Comparison of ENCODE assay signal across 12 cellular contexts in the genomic region with DNA sequence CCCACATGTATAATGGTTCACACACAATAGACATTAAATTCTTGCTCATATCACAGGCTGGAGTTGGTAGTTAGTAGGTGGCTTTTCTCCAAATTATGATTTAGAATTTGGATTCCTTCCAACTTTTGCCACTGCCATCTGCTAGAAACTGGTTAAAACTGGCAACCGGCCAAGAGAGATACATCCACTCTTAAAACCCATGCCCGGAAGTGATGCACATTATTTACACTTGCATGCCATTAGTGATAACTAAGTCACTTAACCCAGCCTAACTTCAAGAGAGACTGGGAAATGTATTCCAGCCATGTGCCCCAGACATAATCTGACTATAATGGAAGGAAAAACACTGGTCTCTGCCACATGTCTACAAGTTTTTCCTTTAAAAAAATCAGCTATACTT.
DNase-seq lines count a peak whose midpoint lies in the region; ATAC-seq and FAIRE-seq lines count a peak whose summit lies in the region.
"Had no signal": no experiment of that assay in that cellular context is flagged by ENCODE, and none has a peak within 500 bp of the region (broad histone marks: within the 10 kb centered on the region; RNA-seq: fewer than 3 reads in every experiment).

No MANE protein-coding gene starts in this region.

- POLR2A ChIA-PET in T-cell (lab: Charles Lee), result no interaction called here

- DNase-seq in Daoy (ENCODE audit: low read depth) (peak; percentile 50), NCI-H2029 treated with DMSO at 0.1 percent for 48 hours (lab: John Stamatoyannopoulos, UW) (peak; percentile 6), SHP77 (lab: John Stamatoyannopoulos, UW) (peak; percentile 53 to 74), kidney glomerular epithelial cell (lab: John Stamatoyannopoulos, UW) (peak; percentile 1), HTR-8/SVneo (ENCODE audit: insufficient read length, low spot score) (no peak), T-cell (no peak)
- DNase-seq in activated T-cell treated with anti-CD3 and anti-CD28 coated beads, Interleukin-2, amount 50 U/mL, for 24 hours, result no peak
- DNase-seq: activated CD8-positive, alpha-beta memory T cell treated with anti-CD3 and anti-CD28 coated beads for 24 hours; IMR-90; NCI-H2081 treated with DMSO at 0.1 percent for 48 hours had no signal

- H3K27me3 Mint-ChIP-seq in activated T-cell treated with anti-CD3 and anti-CD28 coated beads, Interleukin-2, amount 50 U/mL, for 24 hours, result no peaks in the 10 kb centered on the region
- H3K27me3 Mint-ChIP-seq in T-cell, result no peaks in the 10 kb centered on the region

- CTCF ChIA-PET in T-cell (lab: Charles Lee), result no interaction called here

- no peaks in the 10 kb centered on the region for H3K4me1 Mint-ChIP-seq in activated T-cell treated with anti-CD3 and anti-CD28 coated beads, Interleukin-2, amount 50 U/mL, for 24 hours (ENCODE audit: low read depth)
- no peaks in the 10 kb centered on the region for H3K4me1 Mint-ChIP-seq in T-cell

- H3K27ac Mint-ChIP-seq in activated T-cell treated with anti-CD3 and anti-CD28 coated beads, Interleukin-2, amount 50 U/mL, for 24 hours, result no peak overlapping the region
- H3K27ac Mint-ChIP-seq in T-cell, result no peak overlapping the region
- H3K27ac Mint-ChIP-seq: activated naive CD4-positive, alpha-beta T cell treated with anti-CD3 and anti-CD28 coated beads, Interleukin-2, amount 50 U/mL, for 72 hours had no signal

- peaks cover 22% of the 10 kb centered on the region for H3K9me3 Mint-ChIP-seq in activated T-cell treated with anti-CD3 and anti-CD28 coated beads, Interleukin-2, amount 50 U/mL, for 24 hours
- peaks cover 2 to 24% (median 10%) of the 10 kb centered on the region in 3 donors for H3K9me3 Mint-ChIP-seq in T-cell

- no peaks in the 10 kb centered on the region for H3K36me3 Mint-ChIP-seq in activated T-cell treated with anti-CD3 and anti-CD28 coated beads, Interleukin-2, amount 50 U/mL, for 24 hours (ENCODE audit: low read depth)
- H3K36me3 Mint-ChIP-seq in T-cell, result no peaks in the 10 kb centered on the region
- H3K36me3 Mint-ChIP-seq: activated naive CD4-positive, alpha-beta T cell treated with anti-CD3 and anti-CD28 coated beads, Interleukin-2, amount 50 U/mL, for 72 hours had no signal

- no peak for FAIRE-seq in HTR-8/SVneo (lab: Jason Lieb, UNC)

- ATAC-seq in T-cell (replicated peaks in 1 of 4), result no peak
- ATAC-seq in GM19452 (IDR thresholded peaks at IDR 0.05; ENCODE audit: unreplicated experiment), result no peak
- ATAC-seq: activated naive CD4-positive, alpha-beta T cell treated with anti-CD3 and anti-CD28 coated beads, Interleukin-2, amount 50 U/mL, for 72 hours had no signal

- H3K4me3 Mint-ChIP-seq in activated T-cell treated with anti-CD3 and anti-CD28 coated beads, Interleukin-2, amount 50 U/mL, for 24 hours, result no peak overlapping the region
- no peak overlapping the region for H3K4me3 Mint-ChIP-seq in T-cell

Comparison
In these comparisons a context has a peak if more than half of its experiments do, and no peak if none do; other contexts are left out.
1. DNase-seq: peak in Daoy (single experiment), NCI-H2029 treated with DMSO at 0.1 percent for 48 hours (single experiment), SHP77 (2 of 2) and kidney glomerular epithelial cell (single experiment); none in activated T-cell treated with anti-CD3 and anti-CD28 coated beads, Interleukin-2, amount 50 U/mL, for 24 hours (single experiment), HTR-8/SVneo (single experiment) and T-cell (0 of 34).